ENCODE assay signal across 7 cellular contexts in the genomic region with DNA sequence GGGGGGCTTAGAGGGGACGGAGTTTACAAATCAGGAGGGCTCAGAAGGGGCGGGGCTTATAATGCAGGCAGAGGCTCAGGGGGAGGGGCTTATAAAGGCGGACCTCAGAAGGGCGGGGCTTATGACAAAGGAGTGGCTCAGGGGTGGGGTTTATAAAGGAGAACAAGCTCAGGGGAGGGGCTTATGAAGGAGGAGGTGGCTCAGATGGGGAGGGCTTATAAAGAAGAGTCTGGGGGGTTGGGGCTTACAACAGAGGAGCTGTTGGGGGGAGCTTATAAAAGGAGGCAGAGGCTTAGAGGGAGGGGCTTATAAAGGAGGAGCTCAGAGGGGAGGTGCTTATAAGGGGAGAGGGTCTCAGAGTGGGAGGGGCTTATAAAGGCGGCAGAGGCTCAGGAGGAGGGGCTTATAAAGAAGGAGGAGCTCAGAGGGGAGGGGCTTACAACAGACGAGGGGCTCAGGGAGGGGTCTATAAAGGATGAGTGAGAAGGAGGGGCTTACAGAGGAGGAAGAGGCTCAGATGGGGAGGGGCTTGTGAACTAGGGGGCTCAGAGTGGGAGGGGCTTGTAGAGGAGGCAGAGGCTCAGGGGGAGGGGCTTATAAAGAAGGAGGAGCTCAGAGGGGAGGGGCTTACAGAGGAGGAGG.
DNase-seq lines count a peak whose midpoint lies in the region; ATAC-seq and TF ChIP-seq lines count a peak whose summit lies in the region.
"Had no signal": no experiment of that assay in that cellular context is flagged by ENCODE, and none has a peak within 500 bp of the region (broad histone marks: within the 10 kb centered on the region; RNA-seq: fewer than 3 reads in every experiment).

No MANE protein-coding gene starts in this region.

- H3K9ac ChIP-seq in SK-N-MC (ENCODE audit: insufficient read length) = no peak overlapping the region

- no peaks in the 10 kb centered on the region for H3K36me3 ChIP-seq in SK-N-MC (ENCODE audit: insufficient read depth, low read length)
- H3K36me3 ChIP-seq: suprapubic skin had no signal

- DNase-seq in GM12865 (ENCODE audit: low read depth) = peak; percentile 64
- peak; percentile 48 for DNase-seq in SK-N-MC (ENCODE audit: low read depth, low spot score)
- no peak for DNase-seq in DMS79 (lab: John Stamatoyannopoulos, UW)

- no peak for ATAC-seq in HG02588 (IDR thresholded peaks at IDR 0.05; ENCODE audit: unreplicated experiment)
- ATAC-seq in HG03457 (IDR thresholded peaks at IDR 0.05; ENCODE audit: unreplicated experiment) = no peak

- no peak for TF ChIP-seq CTCF in GM12865 (IDR thresholded peaks at IDR 0.05; ENCODE audit: insufficient read depth, low read depth, low read length, missing control alignments)

- H3K9me3 ChIP-seq in SK-N-MC (ENCODE audit: low read depth, low read length) (no peaks in the 10 kb centered on the region), iPS-18c (ENCODE audit: control insufficient read depth, insufficient read depth, low read length) (no peaks in the 10 kb centered on the region)
- H3K9me3 ChIP-seq: suprapubic skin had no signal

- no peak overlapping the region for H3K4me3 ChIP-seq in GM12865 (ENCODE audit: low read depth, low read length)
- H3K4me3 ChIP-seq in SK-N-MC = peak overlapping the region; percentile 66; the same call in 1 of the 2 replicates
- H3K4me3 ChIP-seq in iPS-18c (ENCODE audit: insufficient read depth, low read depth, low read length) = peak overlapping the region; percentile 46; the same call in 1 of the 2 replicates
- H3K4me3 ChIP-seq: suprapubic skin had no signal

- no peak overlapping the region for H3K27ac ChIP-seq in SK-N-MC
- H3K27ac ChIP-seq: suprapubic skin had no signal
